ENCODE assay signal across 17 cellular contexts in the genomic region with DNA sequence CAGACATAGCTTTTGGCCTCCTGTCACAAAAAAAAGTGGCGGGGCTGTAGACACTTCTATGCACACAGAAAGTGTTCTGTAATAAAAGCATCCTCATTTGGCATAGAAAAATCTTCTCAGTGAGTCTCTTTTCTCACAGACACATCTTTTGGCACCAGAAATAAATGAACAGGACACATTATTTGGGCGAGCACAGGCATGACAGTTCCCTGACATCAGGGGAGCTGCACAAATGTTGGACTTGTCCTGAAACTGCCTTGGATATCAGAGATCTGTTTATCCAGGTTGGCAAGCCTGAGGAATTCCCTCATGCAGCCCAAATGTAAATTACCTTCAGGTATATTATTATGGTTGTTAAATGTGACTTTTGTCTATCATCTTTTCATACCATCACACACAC.
"Had no signal": no experiment of that assay in that cellular context is flagged by ENCODE, and none has a peak within 500 bp of the region (broad histone marks: within the 10 kb centered on the region; RNA-seq: fewer than 3 reads in every experiment).

No MANE protein-coding gene starts in this region.

- FAIRE-seq: endothelial cell of umbilical vein, small intestine had no signal

- ATAC-seq: activated CD8-positive, alpha-beta T cell treated with anti-CD3 and anti-CD28 coated beads for 36 hours; activated naive CD8-positive, alpha-beta T cell treated with anti-CD3 and anti-CD28 coated beads, Interleukin-2, amount 50 U/mL, for 24 hours; mucosa of descending colon; right lobe of liver; stimulated activated effector memory CD8-positive, alpha-beta T cell treated with anti-CD3 and anti-CD28 coated beads, Interleukin-12 subunit alpha, Interleukin-12 subunit beta, amount 100 ng/mL, for 72 hours; T-cell; upper lobe of right lung had no signal

- DNase-seq: activated CD4-positive, alpha-beta T cell treated with anti-CD3 and anti-CD28 coated beads, Interleukin-2, amount 10 ng/mL, durations not matched to agents 24 days and 14 days; activated CD8-positive, alpha-beta T cell treated with anti-CD3 and anti-CD28 coated beads for 36 hours; activated naive CD4-positive, alpha-beta T cell treated with anti-CD3 and anti-CD28 coated beads, Interleukin-2, amount 10 ng/mL, durations not matched to agents 7 days and 5 days; activated naive CD8-positive, alpha-beta T cell treated with anti-CD3 and anti-CD28 coated beads, Interleukin-2, amount 50 U/mL, for 24 hours; activated T-cell treated with anti-CD3 and anti-CD28 coated beads, Interleukin-2, amount 50 U/mL, for 24 hours; effector CD8-positive, alpha-beta T cell; mucosa of descending colon; naive B cell; psoas muscle; right lobe of liver; small intestine; stimulated activated CD4-positive, alpha-beta T cell treated with anti-CD3 and anti-CD28 coated beads, Interleukin-4, amount 100 ng/mL, for 24 hours; stomach; T-cell; upper lobe of right lung had no signal
